Comparison of ENCODE assay signal across 35 cellular contexts in genomic region chr1:6210606-6211355, GRCh38. TPM values are rescaled to one million over a fixed set of nuclear protein-coding genes. Genes with fewer than 3 reads are reported as not detected.
"Had no signal": no experiment of that assay in that cellular context is flagged by ENCODE, and none has a peak within 500 bp of the region (broad histone marks: within the 10 kb centered on the region; RNA-seq: fewer than 3 reads in every experiment).

No MANE protein-coding gene starts in this region.

- H3K27ac ChIP-seq: left lung, lower lobe of right lung, neutrophil, ovary, right atrium auricular region, right lobe of liver, suprapubic skin, thoracic aorta, tibial artery, upper lobe of right lung had no signal

- H3K4me1 ChIP-seq: right lobe of liver had no signal

- H3K9me3 Mint-ChIP-seq: naive thymus-derived CD8-positive, alpha-beta T cell; nephron; stimulated activated naive B cell treated with anti-CD40 and anti-IgM and Interleukin-4, amounts not matched to agents 10 μg/mL and 1 μg/mL and 100 μg/mL, for 72 hours had no signal

- H3K27ac Mint-ChIP-seq: naive thymus-derived CD8-positive, alpha-beta T cell; nephron; progenitor cell of endocrine pancreas; stimulated activated naive B cell treated with anti-CD40 and anti-IgM and Interleukin-4, amounts not matched to agents 10 μg/mL and 1 μg/mL and 100 μg/mL, for 72 hours had no signal

- FAIRE-seq: keratinocyte, urothelium cell line had no signal

- ATAC-seq: left colon; left lung; lower lobe of right lung; naive thymus-derived CD8-positive, alpha-beta T cell; right lobe of liver; stimulated activated naive B cell treated with anti-CD40 and anti-IgM and Interleukin-4, amounts not matched to agents 10 μg/mL and 1 μg/mL and 100 μg/mL, for 72 hours; stimulated activated naive CD8-positive, alpha-beta T cell treated with anti-CD3 and anti-CD28 coated beads, Interleukin-15, Interleukin-2, amounts not matched to agents 100 U/mL and 50 U/mL, for 24 hours; upper lobe of right lung had no signal

- H3K4me3 Mint-ChIP-seq: neural crest cell; stimulated activated naive B cell treated with anti-CD40 and anti-IgM and Interleukin-4, amounts not matched to agents 10 μg/mL and 1 μg/mL and 100 μg/mL, for 72 hours had no signal

- H3K4me3 ChIP-seq: left lung, lower lobe of right lung, ovary, right atrium auricular region, right lobe of liver, smooth muscle cell, suprapubic skin, thoracic aorta, tibial artery, upper lobe of right lung had no signal

- H3K36me3 ChIP-seq: left lung, lower lobe of right lung, neutrophil, ovary, right lobe of liver, suprapubic skin, thoracic aorta, upper lobe of right lung had no signal

- H3K9me3 ChIP-seq: left lung, lower lobe of right lung, neutrophil, ovary, right atrium auricular region, right lobe of liver, suprapubic skin, thoracic aorta, tibial artery, upper lobe of right lung had no signal

- DNase-seq: hippocampal formation; left colon; left lung; lower lobe of right lung; mammary epithelial cell; mesenchymal stem cell; naive thymus-derived CD8-positive, alpha-beta T cell; occipital lobe; ovary; right lobe of liver; stimulated activated CD4-positive, alpha-beta T cell treated with anti-CD3 and anti-CD28 coated beads, Interleukin-1b, Interleukin-23, amount 100 ng/mL, for 48 hours; stimulated activated CD4-positive, alpha-beta T cell treated with anti-CD3 and anti-CD28 coated beads, Interleukin-2, amount 100 ng/mL, for 48 hours; stimulated activated CD4-positive, alpha-beta T cell treated with anti-CD3 and anti-CD28 coated beads, Interleukin-4, amount 100 ng/mL, for 4 hours; stimulated activated CD8-positive, alpha-beta memory T cell treated with anti-CD3 and anti-CD28 coated beads, Interleukin-4, amount 100 ng/mL, for 48 hours; stimulated activated naive B cell treated with anti-CD40 and anti-IgM and Interleukin-4, amounts not matched to agents 10 μg/mL and 1 μg/mL and 100 μg/mL, for 72 hours; stimulated activated naive CD8-positive, alpha-beta T cell treated with anti-CD3 and anti-CD28 coated beads, Interleukin-15, Interleukin-2, amounts not matched to agents 100 U/mL and 50 U/mL, for 24 hours; tibial artery; trophoblast cell; upper lobe of right lung had no signal

- H3K27me3 ChIP-seq: ovary, right atrium auricular region, right lobe of liver, tibial artery had no signal

RNA-seq across cellular contexts. Expression of gene RNF207, which starts 4.9 kb away (rescaled TPM):
- polyA plus RNA-seq: naive thymus-derived CD8-positive, alpha-beta T cell had no signal

RNA-seq across cellular contexts. Expression of gene CHD5, which starts 30.7 kb away (rescaled TPM):
- total RNA-seq: right lobe of liver, skeletal muscle tissue had no signal
- polyA plus RNA-seq: liver, smooth muscle cell had no signal

RNA-seq across cellular contexts. Expression of gene HES3, which starts 33.2 kb away (rescaled TPM):
- total RNA-seq: left colon; left lung; liver; lower lobe of right lung; mammary epithelial cell; mucosa of gallbladder; naive thymus-derived CD8-positive, alpha-beta T cell; occipital lobe; ovary; progenitor cell of endocrine pancreas; pulmonary artery endothelial cell; renal cortical epithelial cell; right atrium auricular region; right lobe of liver; skeletal muscle tissue; smooth muscle cell; subcutaneous adipose tissue; suprapubic skin; thoracic aorta; upper lobe of right lung had no signal
- polyA plus RNA-seq: keratinocyte; liver; mammary epithelial cell; naive thymus-derived CD8-positive, alpha-beta T cell; ovary; smooth muscle cell had no signal
